Comparison of ENCODE assay signal across 8 cellular contexts in the genomic region with DNA sequence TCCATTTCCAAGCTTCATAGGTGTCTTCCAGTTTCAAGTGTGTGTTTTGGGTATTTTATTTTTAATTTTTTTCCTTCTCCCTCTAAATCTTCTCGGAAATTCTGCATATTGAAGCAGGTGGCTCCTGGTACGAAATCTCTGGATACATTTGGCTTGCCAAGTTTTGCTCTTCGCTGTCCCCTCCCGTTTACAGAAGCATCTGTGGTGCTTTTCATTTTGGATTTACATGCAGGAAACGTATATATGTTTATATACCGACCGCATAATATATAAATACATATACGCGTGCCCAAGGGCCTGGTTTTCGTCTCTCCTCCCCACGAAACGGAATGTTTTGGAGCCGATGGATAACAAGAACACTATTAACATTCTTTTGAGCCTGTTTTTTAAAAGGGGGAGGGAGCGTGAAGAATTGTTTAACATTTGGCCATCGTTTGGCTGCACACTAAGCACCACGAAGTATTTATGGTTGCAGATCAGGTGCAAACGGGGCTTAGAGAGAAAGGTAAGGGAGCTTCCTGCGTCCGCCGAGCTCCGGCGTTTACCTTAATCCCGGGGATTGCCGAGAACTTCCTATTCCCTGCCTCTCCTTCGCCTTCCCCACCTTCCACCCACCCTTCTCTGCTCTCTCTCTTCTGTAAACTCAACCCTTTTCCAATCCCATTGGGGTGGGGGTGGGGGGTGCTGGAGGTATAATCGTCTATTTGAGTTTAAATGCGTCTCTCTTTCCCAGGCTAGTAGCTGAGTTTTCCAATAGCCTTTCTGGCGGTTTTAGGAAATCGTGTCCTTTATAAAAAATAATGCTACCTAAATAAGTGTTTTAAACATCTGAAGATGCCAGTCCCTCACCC. TPM values are rescaled to one million over a fixed set of nuclear protein-coding genes. Genes with fewer than 3 reads are reported as not detected.
DNase-seq lines count a peak whose midpoint lies in the region; ATAC-seq and TF ChIP-seq lines count a peak whose summit lies in the region.

No MANE protein-coding gene starts in this region.

- TF ChIP-seq CTCF in astrocyte of the spinal cord (IDR thresholded peaks at IDR 0.05; ENCODE audit: low read depth, low read length), result no peak
- no peak for TF ChIP-seq CTCF in kidney epithelial cell (IDR thresholded peaks at IDR 0.05; ENCODE audit: insufficient read depth, low read length, poor library complexity, severe bottlenecking)

- no peaks in the 10 kb centered on the region for H3K36me3 ChIP-seq in kidney epithelial cell (ENCODE audit: control insufficient read depth, insufficient read depth, low read length)

- H3K27me3 ChIP-seq in kidney epithelial cell (ENCODE audit: control insufficient read depth, insufficient read depth, low read length), result no peaks in the 10 kb centered on the region

- ATAC-seq in HG02884 (IDR thresholded peaks at IDR 0.05; ENCODE audit: unreplicated experiment), result no peak
- no peak for ATAC-seq in HG02938 (IDR thresholded peaks at IDR 0.05; ENCODE audit: unreplicated experiment)

- DNase-seq in EL (peak; percentile 35), NCI-H146 (lab: John Stamatoyannopoulos, UW) (peak; percentile 91), astrocyte of the spinal cord (ENCODE audit: low read depth, low spot score) (peak; percentile 27), kidney epithelial cell (ENCODE audit: low read depth) (no peak), substantia nigra (lab: John Stamatoyannopoulos, UW) (peak in 8 of 49 donors; percentile 10 to 34 (median 16)), MV-4-11 (lab: John Stamatoyannopoulos, UW) (no peak)

- peak overlapping the region; percentile 85 for H3K27ac ChIP-seq in substantia nigra (ENCODE audit: low read depth, low read length, poor library complexity, severe bottlenecking)

- H3K4me3 ChIP-seq in astrocyte of the spinal cord (ENCODE audit: low read depth, low read length) (peak overlapping the region; percentile 71), kidney epithelial cell (ENCODE audit: low read depth, low read length) (peak overlapping the region; percentile 69)

- in situ Hi-C loops in astrocyte of the spinal cord (cut with HindIII; ENCODE audit: low sequenced_read_pairs), result no loop called here

RNA-seq across cellular contexts. Expression of gene NLGN1, which starts 1.1 kb away (rescaled TPM):
- 0.21 and 4.5 TPM in 2 replicates for total RNA-seq in kidney epithelial cell

Comparison
In these comparisons a context has a peak if more than half of its experiments do, and no peak if none do; other contexts are left out.
1. DNase-seq: peak in EL (single experiment), NCI-H146 (single experiment) and astrocyte of the spinal cord (single experiment); none in kidney epithelial cell (single experiment) and MV-4-11 (single experiment).